In the genomic region with DNA sequence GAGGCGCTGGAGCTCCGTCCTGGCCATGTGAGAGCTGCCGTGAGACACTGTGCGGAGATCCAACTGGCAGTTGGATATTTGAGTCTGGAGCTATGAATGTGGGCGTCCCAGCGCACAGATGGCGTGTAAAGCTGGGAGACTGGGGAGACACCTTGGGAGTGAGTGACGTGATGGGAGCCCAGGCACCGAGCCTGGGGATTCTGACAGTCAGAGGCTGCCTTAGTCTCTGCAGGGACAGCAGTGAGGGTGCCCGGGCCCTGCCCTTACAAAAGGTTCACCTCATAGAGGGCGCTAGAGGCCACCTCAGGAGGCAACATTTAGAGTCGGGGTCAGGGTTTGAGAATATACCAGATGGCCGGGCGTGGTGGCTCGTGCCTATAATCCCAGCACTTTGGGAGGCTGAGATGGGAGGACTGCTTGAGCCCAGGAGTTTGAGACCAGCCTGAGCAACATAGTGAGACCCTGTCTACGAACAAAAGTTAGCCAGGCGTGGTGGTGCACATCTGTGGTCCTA, we compare ENCODE assay signal across 17 cellular contexts.
DNase-seq lines count a peak whose midpoint lies in the region; ATAC-seq and TF ChIP-seq lines count a peak whose summit lies in the region.
"Had no signal": no experiment of that assay in that cellular context is flagged by ENCODE, and none has a peak within 500 bp of the region (broad histone marks: within the 10 kb centered on the region; RNA-seq: fewer than 3 reads in every experiment).

No MANE protein-coding gene starts in this region.

- H3K9me3 ChIP-seq in PC-3 (ENCODE audit: low read length) (no peaks in the 10 kb centered on the region), hepatocyte (ENCODE audit: low read depth) (no peaks in the 10 kb centered on the region)
- H3K9me3 ChIP-seq: colonic mucosa had no signal

- CTCF ChIA-PET in PC-3 (lab: Charles Lee), result no interaction called here

- TF ChIP-seq CTCF in natural killer cell (IDR thresholded peaks at IDR 0.05) (no peak), PC-3 (conservative IDR thresholded peaks at IDR 0.05; ENCODE audit: low read depth, low read length) (0 out of 2 replicates have a peak, but pooled peaks have one; percentile 21), hepatocyte (IDR thresholded peaks at IDR 0.05; ENCODE audit: poor library complexity) (peak; percentile 4)

- BruUV-seq in PC-3 (replicated peaks; lab: Mats Ljungman, UMichigan), result no TSS peak

- no peak overlapping the region for H3K27ac ChIP-seq in PC-3 (ENCODE audit: low read length)
- no peak overlapping the region for H3K27ac ChIP-seq in hepatocyte
- H3K27ac ChIP-seq: colonic mucosa had no signal

- H3K4me3 ChIP-seq in PC-3 (ENCODE audit: low read length), result no peak overlapping the region
- H3K4me3 ChIP-seq in hepatocyte, result no peak overlapping the region
- H3K4me3 ChIP-seq: colonic mucosa had no signal

- peaks cover 3 to 5% of the 10 kb centered on the region in 2 donors for H3K4me1 Mint-ChIP-seq in natural killer cell treated with Interleukin-12 subunit alpha and Interleukin-12 subunit beta and Interleukin-15 and Interleukin-18, amount 100 ng/mL, for 72 hours (ENCODE audit: low read depth in 2 of 2)
- H3K4me1 Mint-ChIP-seq in natural killer cell, result peaks cover 5% of the 10 kb centered on the region in 2 donors
- H3K4me1 Mint-ChIP-seq in activated T-helper 1 cell treated with anti-CD3 and anti-CD28 coated beads, Interleukin-12 subunit alpha, Interleukin-12 subunit beta, Interleukin-2, Interleukin-4 antibody, amounts not matched to agents 30 ng/mL and 10 ng/mL and 1 ng/mL, durations not matched to agents 14 hours and 24 hours and 36 hours (ENCODE audit: low read depth), result no peaks in the 10 kb centered on the region

- H3K9ac ChIP-seq in PC-3 (ENCODE audit: low read length), result no peak overlapping the region

- no peaks in the 10 kb centered on the region for H3F3A ChIP-seq in PC-3 (ENCODE audit: low read length, unreplicated experiment)

- POLR2A ChIA-PET in PC-3 (lab: Charles Lee; ENCODE audit: unreplicated experiment), result no interaction called here

- intact Hi-C loops in natural killer cell (cut with micrococcal nuclease) (no loop called here), PC-3 (cut with micrococcal nuclease) (no loop called here)
- intact Hi-C loops in activated T-helper 1 cell treated with anti-CD3 and anti-CD28 coated beads, Interleukin-12 subunit alpha, Interleukin-12 subunit beta, Interleukin-2, Interleukin-4 antibody, amounts not matched to agents 30 ng/mL and 10 ng/mL and 1 ng/mL, durations not matched to agents 14 hours and 24 hours and 36 hours (cut with micrococcal nuclease), result no loop called here

- H3K4me1 ChIP-seq in PC-3 (ENCODE audit: insufficient read depth, low read length) (no peaks in the 10 kb centered on the region), hepatocyte (ENCODE audit: insufficient read depth) (peaks cover 28% of the 10 kb centered on the region)

- H3K4me3 Mint-ChIP-seq in natural killer cell treated with Interleukin-12 subunit alpha and Interleukin-12 subunit beta and Interleukin-15 and Interleukin-18, amount 100 ng/mL, for 72 hours, result no peak overlapping the region
- H3K4me3 Mint-ChIP-seq in natural killer cell, result no peak overlapping the region
- no peak overlapping the region for H3K4me3 Mint-ChIP-seq in activated T-helper 1 cell treated with anti-CD3 and anti-CD28 coated beads, Interleukin-12 subunit alpha, Interleukin-12 subunit beta, Interleukin-2, Interleukin-4 antibody, amounts not matched to agents 30 ng/mL and 10 ng/mL and 1 ng/mL, durations not matched to agents 14 hours and 24 hours and 36 hours
- H3K4me3 Mint-ChIP-seq: CD4-positive, CD25-positive, alpha-beta regulatory T cell; naive thymus-derived CD8-positive, alpha-beta T cell had no signal

- 92% methylated on average over 17 of the region's 17 CpGs for WGBS in hepatocyte (ENCODE audit: low lambda C conversion rate, missing lambda C conversion rate)

- H3K4me2 ChIP-seq in PC-3 (ENCODE audit: low read length), result no peak overlapping the region
- no peak overlapping the region for H3K4me2 ChIP-seq in hepatocyte

- H3K36me3 ChIP-seq in PC-3 (ENCODE audit: low read depth, low read length) (no peaks in the 10 kb centered on the region), hepatocyte (replicated peaks; ENCODE audit: insufficient read depth, low read depth) (no peaks in the 10 kb centered on the region)
- H3K36me3 ChIP-seq: colonic mucosa had no signal

- peaks cover 0 to 3% of the 10 kb centered on the region in 2 donors for H3K27me3 Mint-ChIP-seq in natural killer cell treated with Interleukin-12 subunit alpha and Interleukin-12 subunit beta and Interleukin-15 and Interleukin-18, amount 100 ng/mL, for 72 hours
- H3K27me3 Mint-ChIP-seq in natural killer cell (ENCODE audit: low read depth in 2 of 2), result peaks cover 0 to 9% of the 10 kb centered on the region in 2 donors
- peaks cover 3% of the 10 kb centered on the region for H3K27me3 Mint-ChIP-seq in activated T-helper 1 cell treated with anti-CD3 and anti-CD28 coated beads, Interleukin-12 subunit alpha, Interleukin-12 subunit beta, Interleukin-2, Interleukin-4 antibody, amounts not matched to agents 30 ng/mL and 10 ng/mL and 1 ng/mL, durations not matched to agents 14 hours and 24 hours and 36 hours (ENCODE audit: insufficient read depth)
- H3K27me3 Mint-ChIP-seq: naive thymus-derived CD8-positive, alpha-beta T cell had no signal

- H3K79me2 ChIP-seq in PC-3 (ENCODE audit: low read length) (no peaks in the 10 kb centered on the region), hepatocyte (peaks cover 7% of the 10 kb centered on the region)

- H3K27me3 ChIP-seq in PC-3 (ENCODE audit: low read length) (no peaks in the 10 kb centered on the region), hepatocyte (no peaks in the 10 kb centered on the region)
- H3K27me3 ChIP-seq: colonic mucosa had no signal

- no peaks in the 10 kb centered on the region for H3K9me2 ChIP-seq in PC-3 (replicated peaks; ENCODE audit: low read length)
- H3K9me2 ChIP-seq in hepatocyte (replicated peaks; ENCODE audit: insufficient read depth), result no peaks in the 10 kb centered on the region

- no peak overlapping the region for H3K27ac Mint-ChIP-seq in natural killer cell treated with Interleukin-12 subunit alpha and Interleukin-12 subunit beta and Interleukin-15 and Interleukin-18, amount 100 ng/mL, for 72 hours
- H3K27ac Mint-ChIP-seq in natural killer cell, result no peak overlapping the region
- no peak overlapping the region for H3K27ac Mint-ChIP-seq in activated T-helper 1 cell treated with anti-CD3 and anti-CD28 coated beads, Interleukin-12 subunit alpha, Interleukin-12 subunit beta, Interleukin-2, Interleukin-4 antibody, amounts not matched to agents 30 ng/mL and 10 ng/mL and 1 ng/mL, durations not matched to agents 14 hours and 24 hours and 36 hours
- H3K27ac Mint-ChIP-seq: activated naive CD4-positive, alpha-beta T cell treated with anti-CD3 and anti-CD28 coated beads, Interleukin-2, amount 50 U/mL, for 72 hours; CD4-positive, CD25-positive, alpha-beta regulatory T cell had no signal

- H2AFZ ChIP-seq in PC-3 (ENCODE audit: low read length) (no peak overlapping the region), hepatocyte (no peak overlapping the region)

- no peaks in the 10 kb centered on the region for H3K36me3 Mint-ChIP-seq in natural killer cell treated with Interleukin-12 subunit alpha and Interleukin-12 subunit beta and Interleukin-15 and Interleukin-18, amount 100 ng/mL, for 72 hours
- no peaks in the 10 kb centered on the region for H3K36me3 Mint-ChIP-seq in natural killer cell
- no peaks in the 10 kb centered on the region for H3K36me3 Mint-ChIP-seq in activated T-helper 1 cell treated with anti-CD3 and anti-CD28 coated beads, Interleukin-12 subunit alpha, Interleukin-12 subunit beta, Interleukin-2, Interleukin-4 antibody, amounts not matched to agents 30 ng/mL and 10 ng/mL and 1 ng/mL, durations not matched to agents 14 hours and 24 hours and 36 hours (ENCODE audit: low read depth)
- H3K36me3 Mint-ChIP-seq: CD4-positive, CD25-positive, alpha-beta regulatory T cell; naive thymus-derived CD8-positive, alpha-beta T cell had no signal

- peak; percentile 28 for DNase-seq in natural killer cell treated with Interleukin-12 subunit alpha and Interleukin-12 subunit beta and Interleukin-15 and Interleukin-18, amount 100 ng/mL, for 72 hours (ENCODE audit: low spot score)
- DNase-seq in natural killer cell (no peak), PC-3 (no peak), hepatocyte (ENCODE audit: low spot score) (no peak), NCI-H2081 (lab: John Stamatoyannopoulos, UW) (no peak), SHP77 treated with DMSO at 0.1 percent for 48 hours (lab: John Stamatoyannopoulos, UW) (no peak)
- no peak for DNase-seq in activated T-helper 1 cell treated with anti-CD3 and anti-CD28 coated beads, Interleukin-12 subunit alpha, Interleukin-12 subunit beta, Interleukin-2, Interleukin-4 antibody, amounts not matched to agents 30 ng/mL and 10 ng/mL and 1 ng/mL, durations not matched to agents 14 hours and 24 hours and 36 hours (ENCODE audit: low spot score)
- DNase-seq: activated CD4-positive, CD25-positive, alpha-beta regulatory T cell; CD4-positive, CD25-positive, alpha-beta regulatory T cell; colonic mucosa; foreskin fibroblast; NCI-H2107; SIG-M5; stimulated activated CD4-positive, alpha-beta T cell treated with anti-CD3 and anti-CD28 coated beads, Interleukin-15, amount 100 ng/mL, for 24 hours had no signal

- no peak for ATAC-seq in natural killer cell treated with Interleukin-12 subunit alpha and Interleukin-12 subunit beta and Interleukin-15 and Interleukin-18, amount 100 ng/mL, for 72 hours
- ATAC-seq in natural killer cell (no peak), PC-3 (no peak), GM18861 (IDR thresholded peaks at IDR 0.05; ENCODE audit: unreplicated experiment) (no peak)
- ATAC-seq: activated naive CD4-positive, alpha-beta T cell treated with anti-CD3 and anti-CD28 coated beads, Interleukin-2, amount 50 U/mL, for 72 hours; naive thymus-derived CD8-positive, alpha-beta T cell had no signal

- no peaks in the 10 kb centered on the region for H4K20me1 ChIP-seq in PC-3 (ENCODE audit: low read length)
- H4K20me1 ChIP-seq in hepatocyte (ENCODE audit: insufficient read depth, poor library complexity, severe bottlenecking), result no peaks in the 10 kb centered on the region

- H3K9me3 Mint-ChIP-seq in natural killer cell treated with Interleukin-12 subunit alpha and Interleukin-12 subunit beta and Interleukin-15 and Interleukin-18, amount 100 ng/mL, for 72 hours, result no peaks in the 10 kb centered on the region
- no peaks in the 10 kb centered on the region for H3K9me3 Mint-ChIP-seq in natural killer cell
- peaks cover 3% of the 10 kb centered on the region for H3K9me3 Mint-ChIP-seq in activated T-helper 1 cell treated with anti-CD3 and anti-CD28 coated beads, Interleukin-12 subunit alpha, Interleukin-12 subunit beta, Interleukin-2, Interleukin-4 antibody, amounts not matched to agents 30 ng/mL and 10 ng/mL and 1 ng/mL, durations not matched to agents 14 hours and 24 hours and 36 hours
- H3K9me3 Mint-ChIP-seq: activated naive CD4-positive, alpha-beta T cell treated with anti-CD3 and anti-CD28 coated beads, Interleukin-2, amount 50 U/mL, for 72 hours; naive thymus-derived CD8-positive, alpha-beta T cell had no signal
